ENCODE assay signal across 12 cellular contexts in the genomic region with DNA sequence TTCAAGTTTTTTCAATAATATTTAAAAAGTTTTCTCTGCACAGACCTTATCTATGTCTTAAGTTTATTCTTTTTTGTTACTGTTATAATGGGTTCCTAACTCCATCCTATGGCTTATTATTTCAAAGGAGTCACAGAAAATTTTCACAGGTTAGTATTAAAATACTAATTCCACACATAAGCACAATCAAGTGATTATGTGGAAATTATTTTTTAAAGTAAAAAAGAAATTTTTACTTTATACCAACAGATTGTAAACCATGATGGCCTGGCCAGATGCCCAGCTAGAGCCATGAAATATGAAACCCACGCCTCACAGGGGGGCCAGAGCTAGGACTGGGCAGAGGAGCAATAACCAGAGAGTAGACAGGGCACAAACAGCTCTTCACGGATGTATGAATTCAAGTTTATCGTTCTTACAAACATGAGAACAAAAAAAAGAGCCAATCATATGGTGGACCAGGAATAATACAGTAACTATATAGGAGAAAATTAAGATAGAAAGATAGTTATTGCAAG. TPM values are rescaled to one million over a fixed set of nuclear protein-coding genes. Genes with fewer than 3 reads are reported as not detected.
A peak's percentile ranks its signal among the peaks of the same experiment; 100 is the strongest.
DNase-seq lines count a peak whose midpoint lies in the region; ATAC-seq, FAIRE-seq and TF ChIP-seq lines count a peak whose summit lies in the region.
"Had no signal": no experiment of that assay in that cellular context is flagged by ENCODE, and none has a peak within 500 bp of the region (broad histone marks: within the 10 kb centered on the region; RNA-seq: fewer than 3 reads in every experiment).

No MANE protein-coding gene starts in this region.

- intact Hi-C loops in IMR-90 (cut with micrococcal nuclease), result no loop called here
- intact Hi-C loops in CD14-positive monocyte (cut with micrococcal nuclease), result no loop called here
- intact Hi-C loops in activated naive CD4-positive, alpha-beta T cell treated with anti-CD3 and anti-CD28 coated beads for 36 hours (cut with micrococcal nuclease), result no loop called here
- intact Hi-C loops in colonic mucosa (cut with DNase I), result no loop called here

- no peak overlapping the region for H3K14ac ChIP-seq in IMR-90 (replicated peaks; ENCODE audit: low read depth, low read length)

- peaks cover 2% of the 10 kb centered on the region for H3K27me3 Mint-ChIP-seq in glutamatergic neuron (ENCODE audit: unreplicated experiment)
- no peaks in the 10 kb centered on the region for H3K27me3 Mint-ChIP-seq in CD14-positive monocyte (ENCODE audit: low read depth in 3 of 3)
- no peaks in the 10 kb centered on the region for H3K27me3 Mint-ChIP-seq in activated naive CD4-positive, alpha-beta T cell treated with anti-CD3 and anti-CD28 coated beads for 36 hours (ENCODE audit: low read depth)
- H3K27me3 Mint-ChIP-seq: CD4-positive, alpha-beta memory T cell; naive B cell had no signal

- no peak overlapping the region for H2BK15ac ChIP-seq in IMR-90 (ENCODE audit: low read depth, low read length)

- H3K27ac ChIP-seq in IMR-90 (ENCODE audit: insufficient read depth, low read length) (no peak overlapping the region), RWPE2 (ENCODE audit: poor library complexity, severe bottlenecking) (no peak overlapping the region), colonic mucosa (no peak overlapping the region)
- H3K27ac ChIP-seq: gastroesophageal sphincter had no signal

- no peak overlapping the region for H2AFZ ChIP-seq in IMR-90 (replicated peaks; ENCODE audit: low read length, poor library complexity)

- POLR2A ChIA-PET in IMR-90 (lab: Charles Lee; ENCODE audit: unreplicated experiment), result no interaction called here

- H3K9me3 Mint-ChIP-seq in glutamatergic neuron (ENCODE audit: unreplicated experiment) (peaks cover 6% of the 10 kb centered on the region), CD14-positive monocyte (no peaks in the 10 kb centered on the region)
- H3K9me3 Mint-ChIP-seq in activated naive CD4-positive, alpha-beta T cell treated with anti-CD3 and anti-CD28 coated beads for 36 hours, result no peaks in the 10 kb centered on the region
- H3K9me3 Mint-ChIP-seq: activated T-helper 2 cell treated with anti-CD3 and anti-CD28 coated beads, Interferon-gamma antibody, Interleukin-2, Interleukin-4, amounts not matched to agents 10 μg/mL and 5 μg/mL and 100 μg/mL, durations not matched to agents 14 hours and 24 hours and 36 hours; CD4-positive, alpha-beta memory T cell; naive B cell had no signal

- no CpG with 5 or more reads among the region's 3 CpGs for WGBS in IMR-90 (ENCODE audit: extremely low coverage in 2 of 2, insufficient read length in 1 of 2), 2 experiments

- H3K4me2 ChIP-seq in IMR-90 (ENCODE audit: low read depth, low read length), result no peak overlapping the region

- H3K79me1 ChIP-seq in IMR-90 (ENCODE audit: low read depth in 1 of 2, low read length in 2 of 2), result peaks cover 34 to 59% of the 10 kb centered on the region in 2 experiments

- H3K9me3 ChIP-seq in IMR-90 (ENCODE audit: control insufficient read depth, insufficient read depth, low read length) (no peaks in the 10 kb centered on the region), RWPE2 (ENCODE audit: severe bottlenecking) (no peaks in the 10 kb centered on the region), colonic mucosa (no peaks in the 10 kb centered on the region)
- H3K9me3 ChIP-seq: gastroesophageal sphincter had no signal

- BruUV-seq in IMR-90 (replicated peaks; lab: Mats Ljungman, UMichigan), result no TSS peak

- no peak overlapping the region for H4K5ac ChIP-seq in IMR-90 (ENCODE audit: low read depth, low read length)

- peaks cover 7% of the 10 kb centered on the region for H3K4me1 ChIP-seq in IMR-90 (ENCODE audit: control insufficient read depth, insufficient read depth, low read length)
- peaks cover 12% of the 10 kb centered on the region for H3K4me1 ChIP-seq in RWPE2 (ENCODE audit: insufficient read depth, poor library complexity, severe bottlenecking)
- no peaks in the 10 kb centered on the region for H3K4me1 ChIP-seq in colonic mucosa

- H3K36me3 Mint-ChIP-seq in glutamatergic neuron (ENCODE audit: unreplicated experiment) (no peaks in the 10 kb centered on the region), CD14-positive monocyte (peaks cover under 1 to 7% of the 10 kb centered on the region in 2 donors)
- no peaks in the 10 kb centered on the region for H3K36me3 Mint-ChIP-seq in activated naive CD4-positive, alpha-beta T cell treated with anti-CD3 and anti-CD28 coated beads for 36 hours (ENCODE audit: low read depth)
- H3K36me3 Mint-ChIP-seq: CD4-positive, alpha-beta memory T cell; naive B cell had no signal

- no peak overlapping the region for H2AK5ac ChIP-seq in IMR-90 (ENCODE audit: low read depth, low read length)

- H3K4me3 ChIP-seq in IMR-90 (ENCODE audit: insufficient read depth, low read depth, low read length), result no peak overlapping the region
- no peak overlapping the region for H3K4me3 ChIP-seq in RWPE2 (ENCODE audit: severe bottlenecking)
- H3K4me3 ChIP-seq in colonic mucosa, result no peak overlapping the region
- H3K4me3 ChIP-seq: gastroesophageal sphincter had no signal

- H3K4ac ChIP-seq in IMR-90 (ENCODE audit: low read depth, low read length), result no peak overlapping the region

- no peak overlapping the region for H4K8ac ChIP-seq in IMR-90 (ENCODE audit: low read depth in 2 of 2, low read length in 2 of 2)

- TF ChIP-seq RAD21 in IMR-90 (IDR thresholded peaks at IDR 0.05; ENCODE audit: low read length), result no peak

- peaks cover 37% of the 10 kb centered on the region for H3K4me1 Mint-ChIP-seq in glutamatergic neuron (ENCODE audit: low read depth, unreplicated experiment)
- peaks cover 24% of the 10 kb centered on the region for H3K4me1 Mint-ChIP-seq in CD14-positive monocyte
- peaks cover 28% of the 10 kb centered on the region for H3K4me1 Mint-ChIP-seq in activated naive CD4-positive, alpha-beta T cell treated with anti-CD3 and anti-CD28 coated beads for 36 hours (ENCODE audit: low read depth)

- H2BK5ac ChIP-seq in IMR-90 (ENCODE audit: low read depth, low read length, poor library complexity, severe bottlenecking), result peak overlapping the region; percentile 38

- no peak overlapping the region for H3K56ac ChIP-seq in IMR-90 (ENCODE audit: extremely low read depth, insufficient read depth, low read length)

- H3K27ac Mint-ChIP-seq in glutamatergic neuron (ENCODE audit: unreplicated experiment), result peak overlapping the region; percentile 75
- H3K27ac Mint-ChIP-seq in CD14-positive monocyte, result peak overlapping the region in 2 of 7 donors; percentile 37 to 63
- no peak overlapping the region for H3K27ac Mint-ChIP-seq in activated naive CD4-positive, alpha-beta T cell treated with anti-CD3 and anti-CD28 coated beads for 36 hours
- H3K27ac Mint-ChIP-seq: activated T-helper 2 cell treated with anti-CD3 and anti-CD28 coated beads, Interferon-gamma antibody, Interleukin-2, Interleukin-4, amounts not matched to agents 10 μg/mL and 5 μg/mL and 100 μg/mL, durations not matched to agents 14 hours and 24 hours and 36 hours; CD4-positive, alpha-beta memory T cell had no signal

- no peak for TF ChIP-seq POLR2A in IMR-90 (IDR thresholded peaks at IDR 0.05; ENCODE audit: low read depth, low read length)

- no peak overlapping the region for H3K23ac ChIP-seq in IMR-90 (ENCODE audit: low read depth, low read length)

- no peak for FAIRE-seq in D721Med (lab: Jason Lieb, UNC)

- H2AK9ac ChIP-seq in IMR-90 (replicated peaks; ENCODE audit: low read depth, low read length, poor library complexity), result no peak overlapping the region

- peak; percentile 53 for DNase-seq in AG20443 (ENCODE audit: low spot score)
- DNase-seq in IMR-90, result peak; percentile 77
- DNase-seq in RWPE2 (ENCODE audit: low spot score), result no peak
- DNase-seq in glutamatergic neuron, result peak; percentile 44
- no peak for DNase-seq in D721Med (ENCODE audit: insufficient read length, low spot score)
- no peak for DNase-seq in CD14-positive monocyte (ENCODE audit: low spot score)
- DNase-seq in activated naive CD4-positive, alpha-beta T cell treated with anti-CD3 and anti-CD28 coated beads for 36 hours, result no peak
- no peak for DNase-seq in colonic mucosa
- DNase-seq: CD4-positive, alpha-beta memory T cell; naive B cell had no signal

- dilution Hi-C loops in IMR-90 (cut with HindIII; ENCODE audit: low sequenced_read_pairs, unreplicated experiment), result no loop called here

- TF ChIP-seq CTCF in IMR-90 (conservative IDR thresholded peaks at IDR 0.05; ENCODE audit: low read depth, low read length) (no peak), RWPE2 (IDR thresholded peaks at IDR 0.05; ENCODE audit: poor library complexity, severe bottlenecking) (no peak), glutamatergic neuron (IDR thresholded peaks at IDR 0.05; ENCODE audit: partially characterized antibody, unreplicated experiment) (no peak), D721Med (IDR thresholded peaks at IDR 0.05; ENCODE audit: insufficient read depth, missing control alignments) (no peak), CD14-positive monocyte (IDR thresholded peaks at IDR 0.05) (no peak), colonic mucosa (IDR thresholded peaks at IDR 0.05) (no peak)

- no peak overlapping the region for H4K91ac ChIP-seq in IMR-90 (ENCODE audit: insufficient read depth, low read depth, low read length)

- peaks cover 40% of the 10 kb centered on the region for H4K20me1 ChIP-seq in IMR-90 (ENCODE audit: insufficient read depth, low read length)

- H3K18ac ChIP-seq in IMR-90 (ENCODE audit: low read depth, low read length), result no peak overlapping the region

- H3K36me3 ChIP-seq in IMR-90 (ENCODE audit: control insufficient read depth, insufficient read depth, low read length) (no peaks in the 10 kb centered on the region), RWPE2 (ENCODE audit: low read depth) (no peaks in the 10 kb centered on the region), colonic mucosa (no peaks in the 10 kb centered on the region)
- H3K36me3 ChIP-seq: gastroesophageal sphincter had no signal

- H3K27me3 ChIP-seq in IMR-90 (ENCODE audit: control insufficient read depth, insufficient read depth, low read length) (no peaks in the 10 kb centered on the region), RWPE2 (ENCODE audit: insufficient read depth, poor library complexity, severe bottlenecking) (no peaks in the 10 kb centered on the region), colonic mucosa (no peaks in the 10 kb centered on the region)
- H3K27me3 ChIP-seq: gastroesophageal sphincter had no signal

- H2BK20ac ChIP-seq in IMR-90 (ENCODE audit: low read depth, low read length), result no peak overlapping the region

- H3K9me1 ChIP-seq in IMR-90 (ENCODE audit: insufficient read depth, low read length), result no peaks in the 10 kb centered on the region; the same call in 1 of the 2 replicates

- CTCF ChIA-PET in IMR-90 (lab: Yijun Ruan, JAX), result interaction anchor here (0.5 to 0.6 kb wide), 3 partner anchors 10 to 123 kb away, joined by 3 to 5 read pairs (median 3); no protein-coding TSS in a partner anchor
- CTCF ChIA-PET in activated naive CD4-positive, alpha-beta T cell treated with anti-CD3 and anti-CD28 coated beads for 36 hours (lab: Charles Lee), result no interaction called here

- H3K9ac ChIP-seq in IMR-90 (ENCODE audit: low read depth, low read length) (no peak overlapping the region), colonic mucosa (ENCODE audit: low read depth in 2 of 2, low read length in 2 of 2) (no peak overlapping the region)

- H3K4me3 Mint-ChIP-seq in glutamatergic neuron (ENCODE audit: unreplicated experiment) (no peak overlapping the region), CD14-positive monocyte (no peak overlapping the region)
- H3K4me3 Mint-ChIP-seq in activated naive CD4-positive, alpha-beta T cell treated with anti-CD3 and anti-CD28 coated beads for 36 hours, result no peak overlapping the region
- H3K4me3 Mint-ChIP-seq: CD4-positive, alpha-beta memory T cell; naive B cell had no signal

- in situ Hi-C loops in IMR-90 (cut with MboI; ENCODE audit: low sequenced_read_pairs), result no loop called here

- no peak overlapping the region for H2BK120ac ChIP-seq in IMR-90 (ENCODE audit: low read depth, low read length)

- ATAC-seq in IMR-90 (ENCODE audit: low read depth), result peak; percentile 70
- ATAC-seq in RWPE2 (ENCODE audit: low read depth), result 0 out of 3 replicates have a peak, but pooled peaks have one; percentile 46
- ATAC-seq: gastroesophageal sphincter had no signal

RNA-seq across cellular contexts. Expression of a gene that starts 34.0 kb away (rescaled TPM):
- total RNA-seq in IMR-90 (2012; rRNA removed) (17.2 and 21.4 TPM in 2 replicates), glutamatergic neuron (ENCODE audit: unreplicated experiment) (76.1 TPM), colonic mucosa (10 to 100 TPM; 11.9 to 16.2 TPM)
- polyA plus RNA-seq in IMR-90 (2012; rRNA removed) (9.1 and 10.1 TPM in 2 replicates), CD14-positive monocyte (10 to 100 TPM in 1 of 2 donors, 1 to 10 TPM in 1; 9.3 to 10.9 TPM)
- 3.8 and 4.5 TPM in 2 replicates for polyA plus RNA-seq in IMR-90 (2012; cell fraction: cytosol; rRNA removed)
- polyA plus RNA-seq in IMR-90 (2012; cell fraction: nucleus; rRNA removed; ENCODE audit: low replicate concordance), result 3.1 and 12.1 TPM in 2 replicates
- total RNA-seq in activated naive CD4-positive, alpha-beta T cell treated with anti-CD3 and anti-CD28 coated beads for 36 hours, result 10 to 100 TPM; 14.0 to 14.3 TPM

Comparison
In these comparisons a context has a peak if more than half of its experiments do, and no peak if none do; other contexts are left out.
1. DNase-seq: peak in AG20443 (single experiment), IMR-90 (single experiment) and glutamatergic neuron (single experiment); none in RWPE2 (single experiment), D721Med (single experiment), CD14-positive monocyte (single experiment), activated naive CD4-positive, alpha-beta T cell treated with anti-CD3 and anti-CD28 coated beads for 36 hours (single experiment) and colonic mucosa (single experiment).